ENCODE assay signal across 21 cellular contexts in the genomic region with DNA sequence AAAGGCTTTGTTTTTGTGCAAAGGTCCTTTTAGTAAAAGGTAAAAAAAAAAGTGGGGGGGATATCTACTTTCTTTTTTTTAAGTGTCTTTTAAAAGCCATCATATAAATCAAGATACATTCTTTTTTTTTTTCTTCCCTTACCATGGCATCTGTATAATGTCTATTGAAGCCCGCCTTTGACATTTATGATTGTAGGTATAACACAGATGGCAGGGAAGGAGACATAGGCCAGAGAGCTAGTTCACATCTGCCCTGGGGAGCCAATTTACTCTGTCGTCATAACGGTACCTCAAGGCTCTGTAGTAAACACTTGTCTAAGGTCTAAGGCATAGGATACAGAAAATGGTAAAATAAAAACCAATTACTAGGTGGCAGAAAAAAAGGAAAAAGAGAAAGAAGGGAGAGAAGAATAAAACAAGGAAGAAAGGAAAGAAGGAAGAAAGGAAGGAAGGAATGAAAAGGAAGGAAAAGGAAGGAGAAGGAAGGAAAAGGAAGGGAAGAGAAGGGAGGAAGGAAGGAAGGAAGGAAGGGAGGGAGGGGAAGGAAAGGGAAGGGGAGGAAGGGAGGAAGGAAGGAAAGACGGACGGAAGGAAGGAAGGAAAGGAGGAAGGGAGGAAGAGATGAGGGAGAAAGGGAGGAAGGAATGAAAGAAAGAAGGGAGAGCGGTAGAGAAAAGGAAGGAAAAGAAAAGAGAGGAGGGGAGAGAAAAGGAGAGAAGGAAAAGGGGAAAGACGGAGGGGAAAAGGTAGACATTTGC.
DNase-seq lines count a peak whose midpoint lies in the region; ATAC-seq, FAIRE-seq and TF ChIP-seq lines count a peak whose summit lies in the region.
"Had no signal": no experiment of that assay in that cellular context is flagged by ENCODE, and none has a peak within 500 bp of the region (broad histone marks: within the 10 kb centered on the region; RNA-seq: fewer than 3 reads in every experiment).

No MANE protein-coding gene starts in this region.

- no peaks in the 10 kb centered on the region for H3K27me3 Mint-ChIP-seq in glutamatergic neuron (ENCODE audit: unreplicated experiment)
- H3K27me3 Mint-ChIP-seq in T-helper 2 cell treated with Interferon-gamma antibody and Interleukin-4, amounts not matched to agents 5 μg/mL and 100 μg/mL, for 36 hours (ENCODE audit: low read depth): no peaks in the 10 kb centered on the region

- H3K9me3 Mint-ChIP-seq in glutamatergic neuron (ENCODE audit: unreplicated experiment): peaks cover 3% of the 10 kb centered on the region
- H3K9me3 Mint-ChIP-seq in T-helper 2 cell treated with Interferon-gamma antibody and Interleukin-4, amounts not matched to agents 5 μg/mL and 100 μg/mL, for 36 hours: no peaks in the 10 kb centered on the region
- H3K9me3 Mint-ChIP-seq: HFFc6 had no signal

- H3K36me3 ChIP-seq in HEK293 (ENCODE audit: control insufficient read depth in 2 of 2, insufficient read depth in 1 of 2, low read length in 2 of 2): no peaks in the 10 kb centered on the region
- H3K36me3 ChIP-seq in small intestine (ENCODE audit: control insufficient read depth in 2 of 2, insufficient read depth in 2 of 2, low read length in 2 of 2): no peaks in the 10 kb centered on the region
- H3K36me3 ChIP-seq: BLaER1 had no signal

- H3K4me1 ChIP-seq in HEK293 (ENCODE audit: control insufficient read depth, insufficient read depth, low read length) (no peaks in the 10 kb centered on the region), small intestine (ENCODE audit: control insufficient read depth in 2 of 2, insufficient read depth in 1 of 2, low read depth in 1 of 2, low read length in 1 of 2) (no peaks in the 10 kb centered on the region)
- H3K4me1 ChIP-seq: BLaER1 had no signal

- H3K4me3 Mint-ChIP-seq in glutamatergic neuron (ENCODE audit: unreplicated experiment): no peak overlapping the region
- H3K4me3 Mint-ChIP-seq in T-helper 2 cell treated with Interferon-gamma antibody and Interleukin-4, amounts not matched to agents 5 μg/mL and 100 μg/mL, for 36 hours: no peak overlapping the region
- H3K4me3 Mint-ChIP-seq: CD14-positive monocyte; CD4-positive, alpha-beta memory T cell; HFFc6 had no signal

- H3K36me3 Mint-ChIP-seq in glutamatergic neuron (ENCODE audit: unreplicated experiment): no peaks in the 10 kb centered on the region
- no peaks in the 10 kb centered on the region for H3K36me3 Mint-ChIP-seq in T-helper 2 cell treated with Interferon-gamma antibody and Interleukin-4, amounts not matched to agents 5 μg/mL and 100 μg/mL, for 36 hours (ENCODE audit: low read depth)
- H3K36me3 Mint-ChIP-seq: CD14-positive monocyte; CD4-positive, alpha-beta memory T cell had no signal

- no peak overlapping the region for H3K4me3 ChIP-seq in HEK293 (ENCODE audit: low read depth, low read length)
- H3K4me3 ChIP-seq in small intestine (ENCODE audit: low read depth in 1 of 2, low read length in 2 of 2): no peak overlapping the region
- H3K4me3 ChIP-seq: BLaER1, GM23248, K562 had no signal

- POLR2A ChIA-PET in HEK293 (lab: Yijun Ruan, JAX): no interaction called here

- FAIRE-seq in small intestine (lab: Jason Lieb, UNC): no peak
- FAIRE-seq: GM12891, GM18507, H54, K562 had no signal

- ATAC-seq in HG03378 (IDR thresholded peaks at IDR 0.05; ENCODE audit: unreplicated experiment): no peak
- ATAC-seq: K562 had no signal

- H3K9me3 ChIP-seq in HEK293 (ENCODE audit: control insufficient read depth, insufficient read depth, low read depth, low read length): no peaks in the 10 kb centered on the region
- no peaks in the 10 kb centered on the region for H3K9me3 ChIP-seq in small intestine (ENCODE audit: control insufficient read depth, low read depth)
- H3K9me3 ChIP-seq: BLaER1 had no signal

- H3K4me1 Mint-ChIP-seq in glutamatergic neuron (ENCODE audit: low read depth, unreplicated experiment): peaks cover 14% of the 10 kb centered on the region
- no peaks in the 10 kb centered on the region for H3K4me1 Mint-ChIP-seq in T-helper 2 cell treated with Interferon-gamma antibody and Interleukin-4, amounts not matched to agents 5 μg/mL and 100 μg/mL, for 36 hours (ENCODE audit: low read depth)
- H3K4me1 Mint-ChIP-seq: CD14-positive monocyte; CD4-positive, alpha-beta memory T cell had no signal

- no peak overlapping the region for H3K27ac ChIP-seq in HEK293 (ENCODE audit: extremely low read depth, low read depth, low read length)
- H3K27ac ChIP-seq in small intestine (ENCODE audit: low read depth in 1 of 2, low read length in 1 of 2): no peak overlapping the region
- H3K27ac ChIP-seq: BLaER1, GM23248, HL-60 had no signal

- CTCF ChIA-PET in HEK293 (lab: Yijun Ruan, JAX): no interaction called here

- H3K27ac Mint-ChIP-seq in glutamatergic neuron (ENCODE audit: unreplicated experiment): peak overlapping the region; percentile 50
- H3K27ac Mint-ChIP-seq in T-helper 2 cell treated with Interferon-gamma antibody and Interleukin-4, amounts not matched to agents 5 μg/mL and 100 μg/mL, for 36 hours: no peak overlapping the region
- H3K27ac Mint-ChIP-seq: HFFc6 had no signal

- TF ChIP-seq CTCF in HEK293 (tag by site-specific recombination; IDR thresholded peaks at IDR 0.05): no peak
- no peak for TF ChIP-seq CTCF in glutamatergic neuron (IDR thresholded peaks at IDR 0.05; ENCODE audit: partially characterized antibody, unreplicated experiment)

- no peaks in the 10 kb centered on the region for H3K27me3 ChIP-seq in small intestine (ENCODE audit: control insufficient read depth in 2 of 2, insufficient read depth in 2 of 2, low read length in 2 of 2)
- H3K27me3 ChIP-seq: BLaER1 had no signal

- 79 to 86% (median 80%) methylated on average over 7 of the region's 7 CpGs for WGBS in small intestine, 3 donors

- peak; percentile 17 for DNase-seq in NCI-H2227 (lab: John Stamatoyannopoulos, UW; ENCODE audit: unreplicated experiment)
- DNase-seq in NCI-H2227 treated with DMSO at 0.1 percent for 48 hours (lab: John Stamatoyannopoulos, UW): no peak
- peak; percentile 7 for DNase-seq in NCI-H69 (lab: John Stamatoyannopoulos, UW)
- DNase-seq in glutamatergic neuron: no peak
- DNase-seq in T-helper 2 cell treated with Interferon-gamma antibody and Interleukin-4, amounts not matched to agents 5 μg/mL and 100 μg/mL, for 36 hours (ENCODE audit: low spot score): no peak
- no peak for DNase-seq in small intestine
- DNase-seq: 8988T; CD4-positive, alpha-beta memory T cell; GM23248; HCEC 1CT; HFFc6; IMR-90 had no signal

TF ChIP-seq in HEK293, 187 proteins besides CTCF, POLR2A, EP300 and RAD21:
- TF ChIP-seq ZNF366 (tag by site-specific recombination; conservative IDR thresholded peaks at IDR 0.05) (peak; percentile 88), ZNF391 (tag by site-specific recombination; IDR thresholded peaks at IDR 0.05; ENCODE audit: borderline replicate concordance, low read depth) (no peak)

Comparison
In these comparisons a context has a peak if more than half of its experiments do, and no peak if none do; other contexts are left out.
1. DNase-seq: peak in NCI-H2227 (single experiment) and NCI-H69 (single experiment); none in NCI-H2227 treated with DMSO at 0.1 percent for 48 hours (single experiment), glutamatergic neuron (single experiment), T-helper 2 cell treated with Interferon-gamma antibody and Interleukin-4, amounts not matched to agents 5 μg/mL and 100 μg/mL, for 36 hours (single experiment) and small intestine (single experiment).